Comparison of ENCODE assay signal across 4 cellular contexts in genomic region chr14:95385701-95386100, GRCh38.
"Had no signal": no experiment of that assay in that cellular context is flagged by ENCODE, and none has a peak within 500 bp of the region (broad histone marks: within the 10 kb centered on the region; RNA-seq: fewer than 3 reads in every experiment).

No MANE protein-coding gene starts in this region.

- H3K4me2 ChIP-seq: GM23338 had no signal

- H2AFZ ChIP-seq: GM23338 had no signal

- H3K4me1 Mint-ChIP-seq: GM23338 had no signal

- H3K4me3 Mint-ChIP-seq: GM23338, H9 had no signal

- H3K27ac Mint-ChIP-seq: GM23338 had no signal

- H3K4me3 ChIP-seq: GM23338 had no signal

- DNase-seq: H9, HCEC 1CT, IMR-90 had no signal
